In genomic region chr9:88243736-88244135, GRCh38 we compare ENCODE assay signal across 27 cellular contexts.
"Had no signal": no experiment of that assay in that cellular context is flagged by ENCODE, and none has a peak within 500 bp of the region (broad histone marks: within the 10 kb centered on the region; RNA-seq: fewer than 3 reads in every experiment).

No MANE protein-coding gene starts in this region.

- H3K4me1 Mint-ChIP-seq: activated CD4-positive, alpha-beta T cell treated with anti-CD3 and anti-CD28 coated beads for 36 hours; activated CD8-positive, alpha-beta memory T cell treated with anti-CD3 and anti-CD28 coated beads, Interleukin-2, amount 10 ng/mL, durations not matched to agents 7 days and 5 days; central memory CD8-positive, alpha-beta T cell; neural progenitor cell had no signal

- H3K9me3 ChIP-seq: gastrocnemius medialis, spleen, testis, transverse colon had no signal

- FAIRE-seq: bronchial epithelial cell, endometrium had no signal

- H3K9me3 Mint-ChIP-seq: activated naive CD4-positive, alpha-beta T cell treated with anti-CD3 and anti-CD28 coated beads, Interleukin-2, amount 50 U/mL, for 24 hours; activated naive CD8-positive, alpha-beta T cell treated with anti-CD3 and anti-CD28 coated beads, Interleukin-2, amount 50 U/mL, for 24 hours; activated T-helper 2 cell treated with anti-CD3 and anti-CD28 coated beads, Interferon-gamma antibody, Interleukin-2, Interleukin-4, amounts not matched to agents 10 μg/mL and 5 μg/mL and 100 μg/mL, durations not matched to agents 14 hours and 24 hours and 36 hours; central memory CD8-positive, alpha-beta T cell; dendritic cell treated with granulocyte-macrophage colony-stimulating factor and Interleukin-4, amounts not matched to agents 40 ng/mL and 50 ng/mL, for 4 days had no signal

- DNase-seq: activated CD4-positive, alpha-beta T cell treated with anti-CD3 and anti-CD28 coated beads for 36 hours; activated CD4-positive, CD25-positive, alpha-beta regulatory T cell; activated CD8-positive, alpha-beta memory T cell treated with anti-CD3 and anti-CD28 coated beads, Interleukin-2, amount 10 ng/mL, durations not matched to agents 7 days and 5 days; activated CD8-positive, alpha-beta T cell treated with anti-CD3 and anti-CD28 coated beads, Interleukin-2, amount 10 ng/mL, durations not matched to agents 7 days and 5 days; activated naive CD8-positive, alpha-beta T cell treated with anti-CD3 and anti-CD28 coated beads, Interleukin-2, amount 50 U/mL, for 24 hours; activated T-cell treated with anti-CD3 and anti-CD28 coated beads, Interleukin-2, amount 50 U/mL, for 48 hours; amygdala; effector CD4-positive, alpha-beta T cell; erythroblast; gastrocnemius medialis; head of caudate nucleus; left cardiac atrium; midbrain; naive thymus-derived CD8-positive, alpha-beta T cell; occipital lobe; right cardiac atrium; spleen; stimulated activated naive CD8-positive, alpha-beta T cell treated with anti-CD3 and anti-CD28 coated beads, Interleukin-15, Interleukin-2, amounts not matched to agents 100 U/mL and 50 U/mL, for 24 hours; testis; transverse colon had no signal

- H3K36me3 Mint-ChIP-seq: activated CD8-positive, alpha-beta memory T cell treated with anti-CD3 and anti-CD28 coated beads, Interleukin-2, amount 10 ng/mL, durations not matched to agents 7 days and 5 days; activated naive CD4-positive, alpha-beta T cell treated with anti-CD3 and anti-CD28 coated beads, Interleukin-2, amount 50 U/mL, for 24 hours; naive thymus-derived CD8-positive, alpha-beta T cell; neural progenitor cell had no signal

- H3K27me3 ChIP-seq: gastrocnemius medialis, neural progenitor cell, spleen, testis, transverse colon had no signal

- H3K4me3 ChIP-seq: gastrocnemius medialis, neural progenitor cell, spleen, testis, transverse colon had no signal

- H3K36me3 ChIP-seq: gastrocnemius medialis, neural progenitor cell, spleen, transverse colon had no signal

- H3K4me1 ChIP-seq: gastrocnemius medialis, neural progenitor cell, spleen, testis, transverse colon had no signal

- H3K27ac ChIP-seq: gastrocnemius medialis, neural progenitor cell, spleen, testis, transverse colon had no signal

- H3K27ac Mint-ChIP-seq: activated CD4-positive, alpha-beta T cell treated with anti-CD3 and anti-CD28 coated beads for 36 hours; activated CD8-positive, alpha-beta memory T cell treated with anti-CD3 and anti-CD28 coated beads, Interleukin-2, amount 10 ng/mL, durations not matched to agents 7 days and 5 days; activated CD8-positive, alpha-beta T cell treated with anti-CD3 and anti-CD28 coated beads, Interleukin-2, amount 10 ng/mL, durations not matched to agents 7 days and 5 days; activated naive CD4-positive, alpha-beta T cell treated with anti-CD3 and anti-CD28 coated beads, Interleukin-2, amount 50 U/mL, for 24 hours; activated naive CD8-positive, alpha-beta T cell treated with anti-CD3 and anti-CD28 coated beads, Interleukin-2, amount 50 U/mL, for 24 hours; activated T-helper 2 cell treated with anti-CD3 and anti-CD28 coated beads, Interferon-gamma antibody, Interleukin-2, Interleukin-4, amounts not matched to agents 10 μg/mL and 5 μg/mL and 100 μg/mL, durations not matched to agents 14 hours and 24 hours and 36 hours; dendritic cell treated with granulocyte-macrophage colony-stimulating factor and Interleukin-4, amounts not matched to agents 40 ng/mL and 50 ng/mL, for 4 days; naive thymus-derived CD8-positive, alpha-beta T cell; neural progenitor cell had no signal

- H3K4me3 Mint-ChIP-seq: activated CD4-positive, alpha-beta T cell treated with anti-CD3 and anti-CD28 coated beads for 36 hours; activated CD8-positive, alpha-beta memory T cell treated with anti-CD3 and anti-CD28 coated beads, Interleukin-2, amount 10 ng/mL, durations not matched to agents 7 days and 5 days; activated CD8-positive, alpha-beta T cell treated with anti-CD3 and anti-CD28 coated beads, Interleukin-2, amount 10 ng/mL, durations not matched to agents 7 days and 5 days; activated naive CD4-positive, alpha-beta T cell treated with anti-CD3 and anti-CD28 coated beads, Interleukin-2, amount 50 U/mL, for 24 hours; activated naive CD8-positive, alpha-beta T cell treated with anti-CD3 and anti-CD28 coated beads, Interleukin-2, amount 50 U/mL, for 24 hours; central memory CD8-positive, alpha-beta T cell; dendritic cell treated with granulocyte-macrophage colony-stimulating factor and Interleukin-4, amounts not matched to agents 40 ng/mL and 50 ng/mL, for 4 days; naive thymus-derived CD8-positive, alpha-beta T cell; neural progenitor cell had no signal

- ATAC-seq: activated CD4-positive, alpha-beta T cell treated with anti-CD3 and anti-CD28 coated beads for 36 hours; activated CD8-positive, alpha-beta memory T cell treated with anti-CD3 and anti-CD28 coated beads, Interleukin-2, amount 10 ng/mL, durations not matched to agents 7 days and 5 days; activated CD8-positive, alpha-beta T cell treated with anti-CD3 and anti-CD28 coated beads, Interleukin-2, amount 10 ng/mL, durations not matched to agents 7 days and 5 days; activated naive CD8-positive, alpha-beta T cell treated with anti-CD3 and anti-CD28 coated beads, Interleukin-2, amount 50 U/mL, for 24 hours; gastrocnemius medialis; left cardiac atrium; naive thymus-derived CD8-positive, alpha-beta T cell; right cardiac atrium; stimulated activated naive CD8-positive, alpha-beta T cell treated with anti-CD3 and anti-CD28 coated beads, Interleukin-15, Interleukin-2, amounts not matched to agents 100 U/mL and 50 U/mL, for 24 hours had no signal
